Comparison of ENCODE assay signal across 31 cellular contexts in genomic region chr15:69038508-69038907, GRCh38. TPM values are rescaled to one million over a fixed set of nuclear protein-coding genes. Genes with fewer than 3 reads are reported as not detected.
"Had no signal": no experiment of that assay in that cellular context is flagged by ENCODE, and none has a peak within 500 bp of the region (broad histone marks: within the 10 kb centered on the region; RNA-seq: fewer than 3 reads in every experiment).

No MANE protein-coding gene starts in this region.

- H3K36me3 Mint-ChIP-seq: immature natural killer cell; naive thymus-derived CD4-positive, alpha-beta T cell; natural killer cell treated with Interleukin-12 subunit alpha and Interleukin-12 subunit beta and Interleukin-15 and Interleukin-18, amount 100 ng/mL, for 72 hours had no signal

- H3K27ac Mint-ChIP-seq: immature natural killer cell; naive thymus-derived CD4-positive, alpha-beta T cell; natural killer cell treated with Interleukin-12 subunit alpha and Interleukin-12 subunit beta and Interleukin-15 and Interleukin-18, amount 100 ng/mL, for 72 hours; progenitor cell of endocrine pancreas; stimulated activated naive CD8-positive, alpha-beta T cell treated with anti-CD3 and anti-CD28 coated beads, Interleukin-15, Interleukin-2, amounts not matched to agents 100 ng/mL and 50 ng/mL, for 24 hours had no signal

- H3K9me3 ChIP-seq: heart left ventricle, left lung, mucosa of descending colon, neutrophil, ovary, suprapubic skin, thoracic aorta, tibial artery, upper lobe of right lung had no signal

- H3K27me3 ChIP-seq: ovary, suprapubic skin, upper lobe of right lung had no signal

- H3K36me3 ChIP-seq: heart left ventricle, left lung, neutrophil, ovary, suprapubic skin, thoracic aorta, tibial artery, upper lobe of right lung had no signal

- H3K27ac ChIP-seq: heart left ventricle, left lung, neutrophil, ovary, skin epidermis, suprapubic skin, thoracic aorta, tibial artery, upper lobe of right lung had no signal

- H3K9me3 Mint-ChIP-seq: immature natural killer cell; naive thymus-derived CD4-positive, alpha-beta T cell; natural killer cell treated with Interleukin-12 subunit alpha and Interleukin-12 subunit beta and Interleukin-15 and Interleukin-18, amount 100 ng/mL, for 72 hours; stimulated activated naive CD8-positive, alpha-beta T cell treated with anti-CD3 and anti-CD28 coated beads, Interleukin-15, Interleukin-2, amounts not matched to agents 100 ng/mL and 50 ng/mL, for 24 hours had no signal

- H3K4me3 Mint-ChIP-seq: immature natural killer cell; naive thymus-derived CD4-positive, alpha-beta T cell; natural killer cell treated with Interleukin-12 subunit alpha and Interleukin-12 subunit beta and Interleukin-15 and Interleukin-18, amount 100 ng/mL, for 72 hours; stimulated activated naive CD8-positive, alpha-beta T cell treated with anti-CD3 and anti-CD28 coated beads, Interleukin-15, Interleukin-2, amounts not matched to agents 100 ng/mL and 50 ng/mL, for 24 hours had no signal

- H3K4me1 ChIP-seq: heart left ventricle, left lung, suprapubic skin, tibial artery, upper lobe of right lung had no signal

- DNase-seq: heart left ventricle; hypothalamus; immature natural killer cell; kidney; left colon; left lung; mesendoderm; midbrain; mucosa of descending colon; occipital lobe; ovary; right cardiac atrium; stimulated activated CD4-positive, alpha-beta T cell treated with anti-CD3 and anti-CD28 coated beads, Interleukin-12 subunit alpha, Interleukin-12 subunit beta, amount 100 ng/mL, for 4 hours; stimulated activated CD4-positive, alpha-beta T cell treated with anti-CD3 and anti-CD28 coated beads, Interleukin-15, amount 100 ng/mL, for 24 hours; stimulated activated CD4-positive, alpha-beta T cell treated with anti-CD3 and anti-CD28 coated beads, Interleukin-2, amount 100 ng/mL, for 24 hours; stimulated activated CD4-positive, alpha-beta T cell treated with anti-CD3 and anti-CD28 coated beads, Interleukin-4, amount 100 ng/mL, for 1 hour; stimulated activated naive CD4-positive, alpha-beta T cell; tibial artery; trophoblast cell; upper lobe of right lung had no signal

- H3K4me3 ChIP-seq: heart left ventricle, left lung, lung, mucosa of descending colon, ovary, skin epidermis, suprapubic skin, thoracic aorta, tibial artery, upper lobe of right lung had no signal

- H3K4me1 Mint-ChIP-seq: immature natural killer cell had no signal

RNA-seq across cellular contexts. Expression of gene NOX5, which starts 24.0 kb away (rescaled TPM):
- total RNA-seq: natural killer cell treated with Interleukin-12 subunit alpha and Interleukin-12 subunit beta and Interleukin-15 and Interleukin-18, amount 100 ng/mL, for 72 hours; progenitor cell of endocrine pancreas; pulmonary artery endothelial cell had no signal
- polyA plus RNA-seq: naive thymus-derived CD4-positive, alpha-beta T cell; neural cell had no signal
